28 cellular contexts compared by ENCODE assay signal in the genomic region with DNA sequence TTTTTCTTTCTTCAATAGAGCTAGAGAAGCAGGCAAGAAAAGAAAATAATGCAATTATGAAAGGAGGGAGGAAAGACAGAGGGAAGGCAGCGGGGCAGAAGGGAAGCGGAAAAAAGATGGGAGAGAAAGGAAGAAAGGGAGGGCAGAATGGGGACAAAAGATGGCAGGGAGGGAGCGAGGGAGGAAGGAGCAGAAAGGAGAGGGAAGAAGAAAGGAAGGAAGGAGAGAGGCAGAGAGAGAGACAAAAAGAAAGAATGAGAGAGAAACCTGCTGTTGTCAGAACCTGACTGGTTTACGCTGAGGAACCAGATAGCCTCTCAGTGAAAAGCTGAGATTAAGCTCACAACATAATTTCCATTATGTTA. TPM values are rescaled to one million over a fixed set of nuclear protein-coding genes. Genes with fewer than 3 reads are reported as not detected.
"Had no signal": no experiment of that assay in that cellular context is flagged by ENCODE, and none has a peak within 500 bp of the region (broad histone marks: within the 10 kb centered on the region; RNA-seq: fewer than 3 reads in every experiment).

No MANE protein-coding gene starts in this region.

- FAIRE-seq: TTC549 had no signal

- H3K27ac Mint-ChIP-seq: activated B cell treated with CpG ODN at 0.5 μM for 24 hours; activated CD4-positive, alpha-beta T cell treated with anti-CD3 and anti-CD28 coated beads, Interleukin-2, amount 10 ng/mL, durations not matched to agents 24 days and 14 days; activated CD8-positive, alpha-beta memory T cell treated with anti-CD3 and anti-CD28 coated beads, Interleukin-2, amount 10 ng/mL, durations not matched to agents 7 days and 5 days; activated naive CD4-positive, alpha-beta T cell treated with anti-CD3 and anti-CD28 coated beads, Interleukin-2, amount 50 U/mL, for 24 hours; activated T-cell treated with anti-CD3 and anti-CD28 coated beads, Interleukin-2, amount 50 U/mL, for 24 hours; activated T-helper 1 cell treated with anti-CD3 and anti-CD28 coated beads, Interleukin-12 subunit alpha, Interleukin-12 subunit beta, Interleukin-2, Interleukin-4 antibody, amounts not matched to agents 30 ng/mL and 10 ng/mL and 1 ng/mL, durations not matched to agents 14 hours and 24 hours and 36 hours; T-cell had no signal

- H3K9me3 Mint-ChIP-seq: activated B cell treated with CpG ODN at 0.5 μM for 24 hours; activated CD4-positive, alpha-beta T cell treated with anti-CD3 and anti-CD28 coated beads, Interleukin-2, amount 10 ng/mL, durations not matched to agents 24 days and 14 days; activated T-helper 1 cell treated with anti-CD3 and anti-CD28 coated beads, Interleukin-12 subunit alpha, Interleukin-12 subunit beta, Interleukin-2, Interleukin-4 antibody, amounts not matched to agents 30 ng/mL and 10 ng/mL and 1 ng/mL, durations not matched to agents 14 hours and 24 hours and 36 hours had no signal

- H3K36me3 Mint-ChIP-seq: activated CD8-positive, alpha-beta memory T cell treated with anti-CD3 and anti-CD28 coated beads, Interleukin-2, amount 10 ng/mL, durations not matched to agents 7 days and 5 days; activated naive CD4-positive, alpha-beta T cell treated with anti-CD3 and anti-CD28 coated beads, Interleukin-2, amount 50 U/mL, for 24 hours; T-cell had no signal

- DNase-seq: activated B cell treated with CpG ODN at 0.5 μM for 24 hours; activated CD4-positive, alpha-beta T cell treated with anti-CD3 and anti-CD28 coated beads for 1 hour; activated CD4-positive, alpha-beta T cell treated with anti-CD3 and anti-CD28 coated beads, Interleukin-2, amount 10 ng/mL, durations not matched to agents 24 days and 14 days; activated CD4-positive, alpha-beta T cell treated with anti-CD3 and anti-CD28 coated beads, Interleukin-2, amount 50 U/mL, for 48 hours; activated CD8-positive, alpha-beta memory T cell treated with anti-CD3 and anti-CD28 coated beads, Interleukin-2, amount 10 ng/mL, durations not matched to agents 7 days and 5 days; activated effector memory CD4-positive, alpha-beta T cell treated with Interleukin-2 at 50 U/mL for 16 hours; activated naive CD4-positive, alpha-beta T cell; activated T-cell treated with anti-CD3 and anti-CD28 coated beads, Interleukin-2, amount 50 U/mL, for 24 hours; aorta; KG1; NCI-H1092; NCI-H1417 treated with DMSO at 0.1 percent for 48 hours; NCI-H1694; NCI-H345; NCI-H510A; NK-92 treated with Interleukin-12 subunit alpha and Interleukin-12 subunit beta, amount 100 ng/mL, for 24 hours; OCI-M1; RPMI8226; T-cell; T-helper 2 cell; T1000 had no signal

- ATAC-seq: activated CD8-positive, alpha-beta memory T cell treated with anti-CD3 and anti-CD28 coated beads, Interleukin-2, amount 10 ng/mL, durations not matched to agents 7 days and 5 days; Panc1; Right ventricle myocardium inferior; T-cell had no signal

- H3K27ac ChIP-seq: SK-N-MC had no signal

- H3K4me3 ChIP-seq: SK-N-MC had no signal

- H3K27me3 Mint-ChIP-seq: activated B cell treated with CpG ODN at 0.5 μM for 24 hours; activated CD4-positive, alpha-beta T cell treated with anti-CD3 and anti-CD28 coated beads, Interleukin-2, amount 10 ng/mL, durations not matched to agents 24 days and 14 days; activated CD8-positive, alpha-beta memory T cell treated with anti-CD3 and anti-CD28 coated beads, Interleukin-2, amount 10 ng/mL, durations not matched to agents 7 days and 5 days; T-cell had no signal

- H3K4me3 Mint-ChIP-seq: activated B cell treated with CpG ODN at 0.5 μM for 24 hours; activated CD4-positive, alpha-beta T cell treated with anti-CD3 and anti-CD28 coated beads, Interleukin-2, amount 10 ng/mL, durations not matched to agents 24 days and 14 days; activated CD8-positive, alpha-beta memory T cell treated with anti-CD3 and anti-CD28 coated beads, Interleukin-2, amount 10 ng/mL, durations not matched to agents 7 days and 5 days; activated naive CD4-positive, alpha-beta T cell treated with anti-CD3 and anti-CD28 coated beads, Interleukin-2, amount 50 U/mL, for 24 hours; activated T-cell treated with anti-CD3 and anti-CD28 coated beads, Interleukin-2, amount 50 U/mL, for 24 hours; activated T-helper 1 cell treated with anti-CD3 and anti-CD28 coated beads, Interleukin-12 subunit alpha, Interleukin-12 subunit beta, Interleukin-2, Interleukin-4 antibody, amounts not matched to agents 30 ng/mL and 10 ng/mL and 1 ng/mL, durations not matched to agents 14 hours and 24 hours and 36 hours; T-cell had no signal

- H3K4me1 Mint-ChIP-seq: activated B cell treated with CpG ODN at 0.5 μM for 24 hours; activated CD4-positive, alpha-beta T cell treated with anti-CD3 and anti-CD28 coated beads, Interleukin-2, amount 10 ng/mL, durations not matched to agents 24 days and 14 days; activated CD8-positive, alpha-beta memory T cell treated with anti-CD3 and anti-CD28 coated beads, Interleukin-2, amount 10 ng/mL, durations not matched to agents 7 days and 5 days; activated naive CD4-positive, alpha-beta T cell treated with anti-CD3 and anti-CD28 coated beads, Interleukin-2, amount 50 U/mL, for 24 hours; T-cell had no signal

RNA-seq across cellular contexts. Expression of a gene that starts 31.9 kb away (rescaled TPM):
- total RNA-seq: activated B cell treated with CpG ODN at 0.5 μM for 24 hours; activated CD4-positive, alpha-beta T cell treated with anti-CD3 and anti-CD28 coated beads, Interleukin-2, amount 10 ng/mL, durations not matched to agents 24 days and 14 days; activated CD8-positive, alpha-beta memory T cell treated with anti-CD3 and anti-CD28 coated beads, Interleukin-2, amount 10 ng/mL, durations not matched to agents 7 days and 5 days; activated T-helper 1 cell treated with anti-CD3 and anti-CD28 coated beads, Interleukin-12 subunit alpha, Interleukin-12 subunit beta, Interleukin-2, Interleukin-4 antibody, amounts not matched to agents 30 ng/mL and 10 ng/mL and 1 ng/mL, durations not matched to agents 14 hours and 24 hours and 36 hours; aorta; MCF 10A; Right ventricle myocardium inferior had no signal
